In the genomic region with DNA sequence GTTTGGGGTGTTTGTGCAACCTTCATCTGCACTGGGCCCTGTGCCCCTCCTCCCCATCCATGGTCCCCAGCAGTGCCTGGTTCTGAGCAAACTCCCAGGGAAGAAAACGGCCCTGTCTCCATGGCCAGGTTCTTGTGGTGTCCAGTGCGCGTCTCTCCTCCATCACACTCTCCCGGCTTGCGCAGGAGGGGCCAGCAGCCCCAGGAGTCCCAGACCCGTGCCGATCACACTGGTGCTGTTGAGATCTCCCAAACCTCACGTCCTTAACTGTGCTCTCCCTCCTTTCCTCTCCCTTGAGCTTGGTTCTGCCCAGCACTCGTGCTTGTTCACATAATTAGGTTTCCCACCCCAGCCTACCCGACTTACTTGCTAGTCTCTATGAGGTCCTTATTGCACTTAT, we compare ENCODE assay signal across 25 cellular contexts. TPM values are rescaled to one million over a fixed set of nuclear protein-coding genes. Genes with fewer than 3 reads are reported as not detected.
DNase-seq lines count a peak whose midpoint lies in the region; ATAC-seq, FAIRE-seq and TF ChIP-seq lines count a peak whose summit lies in the region.
"Had no signal": no experiment of that assay in that cellular context is flagged by ENCODE, and none has a peak within 500 bp of the region (broad histone marks: within the 10 kb centered on the region; RNA-seq: fewer than 3 reads in every experiment).

No MANE protein-coding gene starts in this region.

- CTCF ChIA-PET in activated CD8-positive, alpha-beta T cell treated with anti-CD3 and anti-CD28 coated beads for 36 hours (lab: Charles Lee): no interaction called here

- POLR2A ChIA-PET in activated CD8-positive, alpha-beta T cell treated with anti-CD3 and anti-CD28 coated beads for 36 hours (lab: Charles Lee): interaction anchor here (1.7 to 3.7 kb wide), 3 partner anchors 12 to 43 kb away, joined by 5 to 21 read pairs (median 5); no protein-coding TSS in a partner anchor

- FAIRE-seq in urothelium cell line (lab: Jason Lieb, UNC) (no peak), small intestine (lab: Jason Lieb, UNC) (no peak)
- FAIRE-seq: K562 had no signal

- no peaks in the 10 kb centered on the region for H3K27me3 ChIP-seq in small intestine (ENCODE audit: control insufficient read depth in 2 of 2, insufficient read depth in 2 of 2, low read length in 2 of 2)
- H3K27me3 ChIP-seq: gastrocnemius medialis, uterus had no signal

- intact Hi-C loops in activated CD8-positive, alpha-beta T cell treated with anti-CD3 and anti-CD28 coated beads for 36 hours (cut with micrococcal nuclease): no loop called here
- intact Hi-C loops in Right ventricle myocardium superior (cut with DNase I): no loop called here

- H3K4me1 Mint-ChIP-seq in activated CD8-positive, alpha-beta T cell treated with anti-CD3 and anti-CD28 coated beads for 36 hours (ENCODE audit: low read depth): peaks cover 36% of the 10 kb centered on the region
- H3K4me1 Mint-ChIP-seq in mesothelial cell of epicardium (peaks cover 20% of the 10 kb centered on the region), type B pancreatic cell (ENCODE audit: unreplicated experiment) (peaks cover 7% of the 10 kb centered on the region)

- peak overlapping the region; percentile 63 to 88 for H3K27ac Mint-ChIP-seq in activated naive CD4-positive, alpha-beta T cell treated with anti-CD3 and anti-CD28 coated beads, Interleukin-2, amount 50 U/mL, for 72 hours
- H3K27ac Mint-ChIP-seq in activated CD8-positive, alpha-beta T cell treated with anti-CD3 and anti-CD28 coated beads for 36 hours: peak overlapping the region; percentile 62
- peak overlapping the region; percentile 30 for H3K27ac Mint-ChIP-seq in mesothelial cell of epicardium
- peak overlapping the region; percentile 86 for H3K27ac Mint-ChIP-seq in type B pancreatic cell

- H3K36me3 Mint-ChIP-seq in activated naive CD4-positive, alpha-beta T cell treated with anti-CD3 and anti-CD28 coated beads, Interleukin-2, amount 50 U/mL, for 72 hours: peaks cover 21 to 26% of the 10 kb centered on the region in 2 donors
- H3K36me3 Mint-ChIP-seq in activated CD8-positive, alpha-beta T cell treated with anti-CD3 and anti-CD28 coated beads for 36 hours (ENCODE audit: low read depth): peaks cover 52% of the 10 kb centered on the region
- H3K36me3 Mint-ChIP-seq in mesothelial cell of epicardium (peaks cover 36% of the 10 kb centered on the region), type B pancreatic cell (peaks cover 49% of the 10 kb centered on the region)

- no peaks in the 10 kb centered on the region for H3K9me3 ChIP-seq in small intestine (ENCODE audit: control insufficient read depth, low read depth)
- H3K9me3 ChIP-seq: gastrocnemius medialis, psoas muscle, SK-N-SH, uterus had no signal

- TF ChIP-seq CTCF in activated CD8-positive, alpha-beta T cell treated with anti-CD3 and anti-CD28 coated beads for 36 hours (IDR thresholded peaks at IDR 0.05): no peak
- TF ChIP-seq CTCF in mesothelial cell of epicardium (IDR thresholded peaks at IDR 0.05; ENCODE audit: unreplicated experiment) (no peak), type B pancreatic cell (conservative IDR thresholded peaks at IDR 0.05) (no peak)

- H3K36me3 ChIP-seq in small intestine (ENCODE audit: control insufficient read depth in 2 of 2, insufficient read depth in 2 of 2, low read length in 2 of 2): peaks cover 25 to 48% of the 10 kb centered on the region in 2 donors
- H3K36me3 ChIP-seq: uterus had no signal

- no peak overlapping the region for H3K4me3 ChIP-seq in small intestine (ENCODE audit: low read depth in 1 of 2, low read length in 2 of 2)
- H3K4me3 ChIP-seq: gastrocnemius medialis, K562, psoas muscle, smooth muscle cell, uterus had no signal

- H3K4me3 Mint-ChIP-seq in activated CD8-positive, alpha-beta T cell treated with anti-CD3 and anti-CD28 coated beads for 36 hours: no peak overlapping the region
- H3K4me3 Mint-ChIP-seq in mesothelial cell of epicardium (no peak overlapping the region), type B pancreatic cell (peak overlapping the region; percentile 20)

- no peak for DNase-seq in activated naive CD4-positive, alpha-beta T cell treated with anti-CD3 and anti-CD28 coated beads, Interleukin-2, amount 50 U/mL, for 72 hours (ENCODE audit: low spot score in 2 of 2)
- no peak for DNase-seq in activated naive CD4-positive, alpha-beta T cell (lab: John Stamatoyannopoulos, UW)
- no peak for DNase-seq in activated CD8-positive, alpha-beta T cell treated with anti-CD3 and anti-CD28 coated beads for 36 hours
- DNase-seq in mesothelial cell of epicardium (ENCODE audit: low spot score in 2 of 2, unreplicated experiment in 2 of 2) (no peak), type B pancreatic cell (ENCODE audit: extremely low spot score, unreplicated experiment) (no peak), urothelium cell line (ENCODE audit: low spot score) (no peak), small intestine (no peak), Right ventricle myocardium superior (no peak)
- DNase-seq: activated CD8-positive, alpha-beta memory T cell treated with anti-CD3 and anti-CD28 coated beads, Interleukin-2, amount 50 U/mL, for 4 hours; aorta; central memory CD4-positive, alpha-beta T cell; DMS53; gastrocnemius medialis; GF-D8; GOT3; kidney glomerular epithelial cell; NCI-H1436 treated with DMSO at 0.1 percent for 48 hours; NCI-H524 treated with DMSO at 0.1 percent for 48 hours; psoas muscle; SK-N-SH; stimulated activated CD4-positive, alpha-beta T cell treated with anti-CD3 and anti-CD28 coated beads, Interleukin-4, amount 100 ng/mL, for 4 hours; T1000; uterus had no signal

- ATAC-seq in activated naive CD4-positive, alpha-beta T cell treated with anti-CD3 and anti-CD28 coated beads, Interleukin-2, amount 50 U/mL, for 72 hours: no peak
- ATAC-seq in activated CD8-positive, alpha-beta T cell treated with anti-CD3 and anti-CD28 coated beads for 36 hours: no peak
- no peak for ATAC-seq in Right ventricle myocardium superior (ENCODE audit: poor library complexity)
- ATAC-seq: gastrocnemius medialis had no signal

- no peaks in the 10 kb centered on the region for H3K9me3 Mint-ChIP-seq in activated naive CD4-positive, alpha-beta T cell treated with anti-CD3 and anti-CD28 coated beads, Interleukin-2, amount 50 U/mL, for 72 hours
- no peaks in the 10 kb centered on the region for H3K9me3 Mint-ChIP-seq in activated CD8-positive, alpha-beta T cell treated with anti-CD3 and anti-CD28 coated beads for 36 hours
- H3K9me3 Mint-ChIP-seq in mesothelial cell of epicardium (no peaks in the 10 kb centered on the region), type B pancreatic cell (no peaks in the 10 kb centered on the region)

- H3K27me3 Mint-ChIP-seq in activated CD8-positive, alpha-beta T cell treated with anti-CD3 and anti-CD28 coated beads for 36 hours: no peaks in the 10 kb centered on the region
- H3K27me3 Mint-ChIP-seq in mesothelial cell of epicardium (ENCODE audit: low read depth) (no peaks in the 10 kb centered on the region), type B pancreatic cell (no peaks in the 10 kb centered on the region)

- H3K27ac ChIP-seq in small intestine (ENCODE audit: low read depth in 1 of 2, low read length in 1 of 2): no peak overlapping the region
- H3K27ac ChIP-seq: gastrocnemius medialis, psoas muscle, uterus had no signal

- WGBS in small intestine, 3 donors: 85 to 92% (median 92%) methylated on average over 10 of the region's 10 CpGs

- no peaks in the 10 kb centered on the region for H3K4me1 ChIP-seq in small intestine (ENCODE audit: control insufficient read depth in 2 of 2, insufficient read depth in 1 of 2, low read depth in 1 of 2, low read length in 1 of 2)
- H3K4me1 ChIP-seq: gastrocnemius medialis, psoas muscle, uterus had no signal

RNA-seq across cellular contexts. Expression of a gene that starts 10.9 kb away (rescaled TPM):
- 100 to 1,000 TPM; 289 to 376 TPM for total RNA-seq in activated naive CD4-positive, alpha-beta T cell treated with anti-CD3 and anti-CD28 coated beads, Interleukin-2, amount 50 U/mL, for 72 hours
- 100 to 1,000 TPM; 303 to 305 TPM for total RNA-seq in activated CD8-positive, alpha-beta T cell treated with anti-CD3 and anti-CD28 coated beads for 36 hours
- 46.4 to 48.4 TPM (median 46.5 TPM) in 3 replicates for total RNA-seq in mesothelial cell of epicardium
- 53.1 and 62.2 TPM in 2 replicates for total RNA-seq in type B pancreatic cell (ENCODE audit: low replicate concordance)
- 100 to 1,000 TPM in 2 of 3 donors, 10 to 100 TPM in 1; 97.4 to 153 (median 106) TPM for polyA plus RNA-seq in small intestine
- total RNA-seq in Right ventricle myocardium superior: 53.4 TPM

RNA-seq across cellular contexts. Expression of a gene that starts 33.8 kb away (rescaled TPM):
- 100 to 1,000 TPM in 1 of 2 donors, 10 to 100 TPM in 1; 76.0 to 213 TPM for total RNA-seq in activated naive CD4-positive, alpha-beta T cell treated with anti-CD3 and anti-CD28 coated beads, Interleukin-2, amount 50 U/mL, for 72 hours
- 10 to 100 TPM; 75.4 to 78.7 TPM for total RNA-seq in activated CD8-positive, alpha-beta T cell treated with anti-CD3 and anti-CD28 coated beads for 36 hours
- total RNA-seq in mesothelial cell of epicardium: 71.3 to 78.5 TPM (median 76.5 TPM) in 3 replicates
- 70.5 and 80.9 TPM in 2 replicates for total RNA-seq in type B pancreatic cell (ENCODE audit: low replicate concordance)
- 10 to 100 TPM in 2 of 3 donors, 1 to 10 TPM in 1; 7.8 to 24.1 (median 16.2) TPM for polyA plus RNA-seq in small intestine
- 11.6 TPM for total RNA-seq in Right ventricle myocardium superior

RNA-seq across cellular contexts. Expression of a gene that starts 48.0 kb away (rescaled TPM):
- 10 to 100 TPM; 11.6 to 16.5 TPM for total RNA-seq in activated naive CD4-positive, alpha-beta T cell treated with anti-CD3 and anti-CD28 coated beads, Interleukin-2, amount 50 U/mL, for 72 hours
- total RNA-seq in activated CD8-positive, alpha-beta T cell treated with anti-CD3 and anti-CD28 coated beads for 36 hours: 1 to 10 TPM; 7.4 to 9.1 TPM
- total RNA-seq in mesothelial cell of epicardium (50.4 to 59.0 TPM (median 55.4 TPM) in 3 replicates), type B pancreatic cell (ENCODE audit: low replicate concordance) (32.0 and 40.9 TPM in 2 replicates), Right ventricle myocardium superior (12.1 TPM)
- polyA plus RNA-seq in small intestine: 10 to 100 TPM; 27.5 to 55.2 (median 29.7) TPM

Comparison
In these comparisons a context has a peak if more than half of its experiments do, and no peak if none do; other contexts are left out.
1. H3K27ac Mint-ChIP-seq: peak in every context shown above with its lines; median percentile 86 in type B pancreatic cell; 76 in activated naive CD4-positive, alpha-beta T cell treated with anti-CD3 and anti-CD28 coated beads, Interleukin-2, amount 50 U/mL, for 72 hours; 62 in activated CD8-positive, alpha-beta T cell treated with anti-CD3 and anti-CD28 coated beads for 36 hours; 30 in mesothelial cell of epicardium.